ENCODE assay signal across 10 cellular contexts in the genomic region with DNA sequence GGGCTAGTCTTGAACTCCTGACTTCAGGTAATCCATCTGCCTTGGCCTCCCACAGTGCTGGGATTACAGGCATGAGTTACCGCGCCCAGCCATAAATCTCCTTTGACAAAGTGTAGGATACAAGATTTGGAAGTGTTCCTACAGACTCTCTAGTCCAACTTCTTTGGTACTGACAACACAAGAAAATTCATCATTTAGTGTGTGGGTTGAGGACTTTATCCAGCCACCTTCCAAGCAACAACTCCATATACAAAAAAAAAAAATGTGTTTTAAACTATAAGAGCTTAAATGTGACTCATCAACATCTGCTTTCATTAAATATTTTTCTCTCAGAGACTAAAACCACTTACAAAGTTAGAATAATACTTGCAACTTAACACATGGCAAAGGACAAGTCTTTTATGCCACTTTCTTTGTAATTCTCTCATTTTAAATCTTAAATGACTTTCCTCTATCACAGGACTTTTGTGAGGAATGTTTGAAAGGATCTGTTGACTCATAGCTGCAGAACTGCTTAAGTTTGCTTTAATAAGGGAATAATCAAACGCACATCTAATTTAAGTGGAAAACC. TPM values are rescaled to one million over a fixed set of nuclear protein-coding genes. Genes with fewer than 3 reads are reported as not detected.
DNase-seq lines count a peak whose midpoint lies in the region; ATAC-seq and TF ChIP-seq lines count a peak whose summit lies in the region.
"Had no signal": no experiment of that assay in that cellular context is flagged by ENCODE, and none has a peak within 500 bp of the region (broad histone marks: within the 10 kb centered on the region; RNA-seq: fewer than 3 reads in every experiment).

No MANE protein-coding gene starts in this region.

- no peaks in the 10 kb centered on the region for H3K4me1 ChIP-seq in breast epithelium
- no peaks in the 10 kb centered on the region for H3K4me1 ChIP-seq in thymus (ENCODE audit: control insufficient read depth, insufficient read depth, low read length)

- no peak for TF ChIP-seq POLR2A in breast epithelium (IDR thresholded peaks at IDR 0.05)

- H3K36me3 ChIP-seq in breast epithelium (no peaks in the 10 kb centered on the region), thymus (ENCODE audit: control insufficient read depth, insufficient read depth) (no peaks in the 10 kb centered on the region)
- H3K36me3 ChIP-seq: gastrocnemius medialis had no signal

- intact Hi-C loops in breast epithelium (cut with DNase I; ENCODE audit: low total_unique reads), result no loop called here

- H3K27me3 ChIP-seq in breast epithelium (no peaks in the 10 kb centered on the region), thymus (ENCODE audit: control insufficient read depth, insufficient read depth) (no peaks in the 10 kb centered on the region)
- H3K27me3 ChIP-seq: gastrocnemius medialis had no signal

- no peak for TF ChIP-seq CTCF in breast epithelium (IDR thresholded peaks at IDR 0.05)

- peak; percentile 63 for DNase-seq in HT1080 (ENCODE audit: low read depth)
- no peak for DNase-seq in breast epithelium (ENCODE audit: low spot score in 2 of 2)
- peak; percentile 69 for DNase-seq in kidney tubule cell (ENCODE audit: low spot score)
- no peak for DNase-seq in activated T-cell treated with anti-CD3 and anti-CD28 coated beads for 4 hours
- DNase-seq in NCI-H524 treated with DMSO at 0.1 percent for 48 hours (lab: John Stamatoyannopoulos, UW), result no peak
- DNase-seq in NCI-H1048 (lab: John Stamatoyannopoulos, UW), result no peak
- DNase-seq: activated CD4-positive, alpha-beta memory T cell treated with anti-CD3 and anti-CD28 coated beads for 36 hours; gastrocnemius medialis had no signal

- H3K4me3 ChIP-seq in breast epithelium, result no peak overlapping the region
- H3K4me3 ChIP-seq in thymus (ENCODE audit: low read length), result no peak overlapping the region
- H3K4me3 ChIP-seq: gastrocnemius medialis had no signal

- H3K27ac ChIP-seq in breast epithelium, result peak overlapping the region; percentile 15 to 63
- H3K27ac ChIP-seq in thymus (ENCODE audit: low read depth), result peak overlapping the region; percentile 65

- 93% methylated on average over 3 of the region's 3 CpGs for WGBS in thymus

- H3K9me3 ChIP-seq in breast epithelium (no peaks in the 10 kb centered on the region), thymus (ENCODE audit: control insufficient read depth) (no peaks in the 10 kb centered on the region)
- H3K9me3 ChIP-seq: gastrocnemius medialis had no signal

- no peak for ATAC-seq in GM18909 (IDR thresholded peaks at IDR 0.05; ENCODE audit: poor library complexity, unreplicated experiment)

RNA-seq across cellular contexts. Expression of a gene that starts 46.2 kb away (rescaled TPM):
- total RNA-seq in HT1080 (2014; rRNA removed; shearing (Covaris generic)), result 38.5 and 48.8 TPM in 2 replicates
- 31.3 and 45.3 TPM in 2 replicates for polyA plus RNA-seq in HT1080 (2015; cell fraction: cytosol; rRNA removed)
- polyA plus RNA-seq in HT1080 (2015; cell fraction: nucleus; rRNA removed), result 126 and 132 TPM in 2 replicates
- total RNA-seq in breast epithelium, result 100 to 1,000 TPM; 107 to 125 (median 117) TPM
- polyA plus RNA-seq in thymus, result 23.9 TPM

RNA-seq across cellular contexts. Expression of a gene that starts 57.6 kb away (rescaled TPM):
- total RNA-seq in HT1080 (2014; rRNA removed; shearing (Covaris generic)), result 81.4 and 91.2 TPM in 2 replicates
- polyA plus RNA-seq in HT1080 (2015; cell fraction: cytosol; rRNA removed), result 110 and 143 TPM in 2 replicates
- polyA plus RNA-seq in HT1080 (2015; cell fraction: nucleus; rRNA removed), result 109 and 123 TPM in 2 replicates
- total RNA-seq in breast epithelium, result 10 to 100 TPM; 70.8 to 75.8 (median 73.0) TPM
- 75.9 TPM for polyA plus RNA-seq in thymus

Comparison
In these comparisons a context has a peak if more than half of its experiments do, and no peak if none do; other contexts are left out.
1. DNase-seq: peak in HT1080 (single experiment) and kidney tubule cell (single experiment); none in breast epithelium (0 of 2), activated T-cell treated with anti-CD3 and anti-CD28 coated beads for 4 hours (single experiment), NCI-H524 treated with DMSO at 0.1 percent for 48 hours (single experiment) and NCI-H1048 (single experiment).